ENCODE assay signal across 1 cellular context in the genomic region with DNA sequence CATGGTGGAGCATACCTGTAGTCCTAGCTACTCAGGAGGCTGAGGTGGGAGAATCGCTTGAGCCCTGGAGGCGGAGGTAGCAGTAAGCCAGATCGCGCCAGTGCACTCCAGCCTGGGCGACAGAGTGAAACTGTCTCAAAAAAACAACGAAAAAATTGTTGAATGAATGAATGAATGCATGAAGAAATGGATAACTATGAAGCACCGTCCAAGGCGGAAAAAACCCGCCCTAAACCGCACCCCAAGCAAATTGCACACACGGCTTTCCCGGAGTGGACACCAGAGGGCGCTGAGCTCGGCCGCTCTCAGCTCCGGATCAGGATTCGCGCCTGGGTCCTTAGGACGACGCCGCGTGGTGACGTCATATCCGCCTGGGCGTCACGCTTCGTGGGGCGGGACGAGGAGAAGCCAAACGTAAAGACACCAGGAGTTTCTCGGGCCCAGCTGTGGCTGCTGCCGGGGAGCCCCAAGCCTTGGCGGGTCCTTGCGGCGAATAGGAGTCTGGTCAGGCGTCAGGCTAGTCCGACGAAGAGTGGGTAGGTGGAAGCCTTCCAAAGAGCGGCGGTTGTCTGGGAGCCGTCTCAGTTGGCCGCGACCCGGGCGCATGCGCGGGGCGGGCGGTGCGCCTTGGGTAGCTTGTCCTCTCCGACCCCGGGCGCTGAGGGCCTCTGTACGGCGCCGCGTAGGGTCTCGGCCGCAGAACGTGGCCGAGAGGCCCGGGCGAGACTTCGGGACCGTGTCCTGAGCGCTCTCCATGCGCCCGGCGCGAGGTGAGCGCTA.
TF ChIP-seq lines count a peak whose summit lies in the region.

A gene (plus strand): TSS at position 639 of the 780 bp plus-strand sequence. CDS start 11,094 bp downstream, outside the sequence.
A gene (plus strand): TSS at position 364 of the 780 bp plus-strand sequence. CDS start 4,085 bp downstream, outside the sequence.

TF ChIP-seq in H1, 55 proteins besides CTCF, POLR2A, EP300 and RAD21 (continues in another document):
- TF ChIP-seq PHF8 (conservative IDR thresholded peaks at IDR 0.05; ENCODE audit: low read depth, low read length) (peak; percentile 95), CHD1 (IDR thresholded peaks at IDR 0.05; ENCODE audit: low read depth, low read length) (no peak), SRF (IDR thresholded peaks at IDR 0.05; ENCODE audit: low read depth, low read length) (0 out of 2 replicates have a peak, but pooled peaks have one; percentile 17), CEBPB (IDR thresholded peaks at IDR 0.05; ENCODE audit: low read depth, low read length) (0 out of 2 replicates have a peak, but pooled peaks have one; percentile 18), TBP (IDR thresholded peaks at IDR 0.05; ENCODE audit: low read depth, low read length) (peak; percentile 59; the same call in 1 of the 2 replicates), SAP30 (IDR thresholded peaks at IDR 0.05; ENCODE audit: insufficient read depth, insufficient replicate concordance, low read length) (no peak), RXRA (IDR thresholded peaks at IDR 0.05; ENCODE audit: insufficient read depth, low read depth, low read length) (no peak), TAF7 (optimal IDR thresholded peaks at IDR 0.05; ENCODE audit: borderline replicate concordance, low read depth, low read length) (peak; percentile 48), EGR1 (IDR thresholded peaks at IDR 0.05; ENCODE audit: borderline replicate concordance, low read depth, low read length) (peak; percentile 40; the same call in 1 of the 2 replicates), ASH2L (IDR thresholded peaks at IDR 0.05; ENCODE audit: low read length) (peak; percentile 91), KDM4A (IDR thresholded peaks at IDR 0.05; ENCODE audit: low read depth, low read length, severe bottlenecking) (peak; percentile 88), HDAC6 (IDR thresholded peaks at IDR 0.05; ENCODE audit: low read depth, low read length) (no peak), BCL11A (IDR thresholded peaks at IDR 0.05; ENCODE audit: low read depth in 2 of 2, low read length in 2 of 2) (no peak), FOSL1 (IDR thresholded peaks at IDR 0.05; ENCODE audit: insufficient read depth, low read depth, low read length) (no peak), SUZ12 (IDR thresholded peaks at IDR 0.05; ENCODE audit: low read length) (no peak), SP1 (IDR thresholded peaks at IDR 0.05; ENCODE audit: low read depth, low read length) (peak; percentile 64; the same call in 1 of the 2 replicates), POLR2AphosphoS5 (IDR thresholded peaks at IDR 0.05; ENCODE audit: low read depth, low read length) (peak; percentile 83), CHD2 (IDR thresholded peaks at IDR 0.05; ENCODE audit: low read length) (peak; percentile 37; the same call in 1 of the 2 replicates), RNF2 (IDR thresholded peaks at IDR 0.05; ENCODE audit: borderline replicate concordance, low read depth, low read length, missing control alignments, poor library complexity, severe bottlenecking) (no peak), YY1 (IDR thresholded peaks at IDR 0.05; ENCODE audit: low read depth, low read length) (no peak), JUN (IDR thresholded peaks at IDR 0.05; ENCODE audit: low read depth, low read length) (peak; percentile 85; the same call in 1 of the 2 replicates), TEAD4 (IDR thresholded peaks at IDR 0.05; ENCODE audit: low read depth, low read length) (no peak), BACH1 (IDR thresholded peaks at IDR 0.05; ENCODE audit: low read length) (peak; percentile 32; the same call in 1 of the 2 replicates), CBX8 (IDR thresholded peaks at IDR 0.05; ENCODE audit: borderline replicate concordance, low read depth, low read length) (no peak), SIN3A (conservative IDR thresholded peaks at IDR 0.05 in 1 of 2, IDR thresholded peaks at IDR 0.05 in 1 of 2; ENCODE audit: low read depth in 1 of 2, low read length in 2 of 2) (peak in 1 of 2 experiments; percentile 23; a peak in 1 of 4 replicates), SP4 (IDR thresholded peaks at IDR 0.05; ENCODE audit: low read length) (no peak), CREB1 (IDR thresholded peaks at IDR 0.05) (peak; percentile 98), SP2 (IDR thresholded peaks at IDR 0.05; ENCODE audit: low read length) (no peak), GTF2F1 (IDR thresholded peaks at IDR 0.05; ENCODE audit: borderline replicate concordance, low read depth, low read length) (no peak; the same call in 1 of the 2 replicates), KDM1A (IDR thresholded peaks at IDR 0.05; ENCODE audit: borderline replicate concordance, low read length) (no peak), HDAC2 (IDR thresholded peaks at IDR 0.05; ENCODE audit: borderline replicate concordance in 1 of 2, low read depth in 2 of 2, low read length in 2 of 2) (no peak), ZNF274 (IDR thresholded peaks at IDR 0.05; ENCODE audit: borderline replicate concordance, extremely low read depth, low read length) (no peak), TAF1 (IDR thresholded peaks at IDR 0.05; ENCODE audit: low read depth, low read length) (peak; percentile 83), NRF1 (IDR thresholded peaks at IDR 0.05; ENCODE audit: low read depth, low read length) (peak; percentile 84), TCF12 (IDR thresholded peaks at IDR 0.05; ENCODE audit: low read depth, low read length) (no peak), SIRT6 (IDR thresholded peaks at IDR 0.05; ENCODE audit: low read length) (no peak), BRCA1 (IDR thresholded peaks at IDR 0.05; ENCODE audit: low read depth, low read length) (no peak), POU5F1 (IDR thresholded peaks at IDR 0.05; ENCODE audit: low read depth, low read length) (no peak), SIX5 (IDR thresholded peaks at IDR 0.05; ENCODE audit: low read depth, low read length) (no peak), RBBP5 (IDR thresholded peaks at IDR 0.05; ENCODE audit: borderline replicate concordance, low read depth, low read length) (peak; percentile 52; the same call in 1 of the 2 replicates), CBX5 (IDR thresholded peaks at IDR 0.05; ENCODE audit: low read depth, low read length) (no peak), EZH2 (IDR thresholded peaks at IDR 0.05; ENCODE audit: low read depth, low read length, severe bottlenecking) (no peak), MAFK (IDR thresholded peaks at IDR 0.05; ENCODE audit: low read depth, low read length) (no peak), CTBP2 (IDR thresholded peaks at IDR 0.05; ENCODE audit: borderline replicate concordance, insufficient read depth, insufficient read length, low read length) (no peak), KDM5A (IDR thresholded peaks at IDR 0.05; ENCODE audit: low read length) (0 out of 2 replicates have a peak, but pooled peaks have one; percentile 41), GABPA (IDR thresholded peaks at IDR 0.05; ENCODE audit: borderline replicate concordance, insufficient read depth, low read length) (peak; percentile 82)
- TF ChIP-seq, protein P1, sequence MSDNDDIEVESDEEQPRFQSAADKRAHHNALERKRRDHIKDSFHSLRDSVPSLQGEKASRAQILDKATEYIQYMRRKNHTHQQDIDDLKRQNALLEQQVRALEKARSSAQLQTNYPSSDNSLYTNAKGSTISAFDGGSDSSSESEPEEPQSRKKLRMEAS (IDR thresholded peaks at IDR 0.05), result peak; percentile 33; the same call in 1 of the 2 replicates
- TF ChIP-seq, protein P2, sequence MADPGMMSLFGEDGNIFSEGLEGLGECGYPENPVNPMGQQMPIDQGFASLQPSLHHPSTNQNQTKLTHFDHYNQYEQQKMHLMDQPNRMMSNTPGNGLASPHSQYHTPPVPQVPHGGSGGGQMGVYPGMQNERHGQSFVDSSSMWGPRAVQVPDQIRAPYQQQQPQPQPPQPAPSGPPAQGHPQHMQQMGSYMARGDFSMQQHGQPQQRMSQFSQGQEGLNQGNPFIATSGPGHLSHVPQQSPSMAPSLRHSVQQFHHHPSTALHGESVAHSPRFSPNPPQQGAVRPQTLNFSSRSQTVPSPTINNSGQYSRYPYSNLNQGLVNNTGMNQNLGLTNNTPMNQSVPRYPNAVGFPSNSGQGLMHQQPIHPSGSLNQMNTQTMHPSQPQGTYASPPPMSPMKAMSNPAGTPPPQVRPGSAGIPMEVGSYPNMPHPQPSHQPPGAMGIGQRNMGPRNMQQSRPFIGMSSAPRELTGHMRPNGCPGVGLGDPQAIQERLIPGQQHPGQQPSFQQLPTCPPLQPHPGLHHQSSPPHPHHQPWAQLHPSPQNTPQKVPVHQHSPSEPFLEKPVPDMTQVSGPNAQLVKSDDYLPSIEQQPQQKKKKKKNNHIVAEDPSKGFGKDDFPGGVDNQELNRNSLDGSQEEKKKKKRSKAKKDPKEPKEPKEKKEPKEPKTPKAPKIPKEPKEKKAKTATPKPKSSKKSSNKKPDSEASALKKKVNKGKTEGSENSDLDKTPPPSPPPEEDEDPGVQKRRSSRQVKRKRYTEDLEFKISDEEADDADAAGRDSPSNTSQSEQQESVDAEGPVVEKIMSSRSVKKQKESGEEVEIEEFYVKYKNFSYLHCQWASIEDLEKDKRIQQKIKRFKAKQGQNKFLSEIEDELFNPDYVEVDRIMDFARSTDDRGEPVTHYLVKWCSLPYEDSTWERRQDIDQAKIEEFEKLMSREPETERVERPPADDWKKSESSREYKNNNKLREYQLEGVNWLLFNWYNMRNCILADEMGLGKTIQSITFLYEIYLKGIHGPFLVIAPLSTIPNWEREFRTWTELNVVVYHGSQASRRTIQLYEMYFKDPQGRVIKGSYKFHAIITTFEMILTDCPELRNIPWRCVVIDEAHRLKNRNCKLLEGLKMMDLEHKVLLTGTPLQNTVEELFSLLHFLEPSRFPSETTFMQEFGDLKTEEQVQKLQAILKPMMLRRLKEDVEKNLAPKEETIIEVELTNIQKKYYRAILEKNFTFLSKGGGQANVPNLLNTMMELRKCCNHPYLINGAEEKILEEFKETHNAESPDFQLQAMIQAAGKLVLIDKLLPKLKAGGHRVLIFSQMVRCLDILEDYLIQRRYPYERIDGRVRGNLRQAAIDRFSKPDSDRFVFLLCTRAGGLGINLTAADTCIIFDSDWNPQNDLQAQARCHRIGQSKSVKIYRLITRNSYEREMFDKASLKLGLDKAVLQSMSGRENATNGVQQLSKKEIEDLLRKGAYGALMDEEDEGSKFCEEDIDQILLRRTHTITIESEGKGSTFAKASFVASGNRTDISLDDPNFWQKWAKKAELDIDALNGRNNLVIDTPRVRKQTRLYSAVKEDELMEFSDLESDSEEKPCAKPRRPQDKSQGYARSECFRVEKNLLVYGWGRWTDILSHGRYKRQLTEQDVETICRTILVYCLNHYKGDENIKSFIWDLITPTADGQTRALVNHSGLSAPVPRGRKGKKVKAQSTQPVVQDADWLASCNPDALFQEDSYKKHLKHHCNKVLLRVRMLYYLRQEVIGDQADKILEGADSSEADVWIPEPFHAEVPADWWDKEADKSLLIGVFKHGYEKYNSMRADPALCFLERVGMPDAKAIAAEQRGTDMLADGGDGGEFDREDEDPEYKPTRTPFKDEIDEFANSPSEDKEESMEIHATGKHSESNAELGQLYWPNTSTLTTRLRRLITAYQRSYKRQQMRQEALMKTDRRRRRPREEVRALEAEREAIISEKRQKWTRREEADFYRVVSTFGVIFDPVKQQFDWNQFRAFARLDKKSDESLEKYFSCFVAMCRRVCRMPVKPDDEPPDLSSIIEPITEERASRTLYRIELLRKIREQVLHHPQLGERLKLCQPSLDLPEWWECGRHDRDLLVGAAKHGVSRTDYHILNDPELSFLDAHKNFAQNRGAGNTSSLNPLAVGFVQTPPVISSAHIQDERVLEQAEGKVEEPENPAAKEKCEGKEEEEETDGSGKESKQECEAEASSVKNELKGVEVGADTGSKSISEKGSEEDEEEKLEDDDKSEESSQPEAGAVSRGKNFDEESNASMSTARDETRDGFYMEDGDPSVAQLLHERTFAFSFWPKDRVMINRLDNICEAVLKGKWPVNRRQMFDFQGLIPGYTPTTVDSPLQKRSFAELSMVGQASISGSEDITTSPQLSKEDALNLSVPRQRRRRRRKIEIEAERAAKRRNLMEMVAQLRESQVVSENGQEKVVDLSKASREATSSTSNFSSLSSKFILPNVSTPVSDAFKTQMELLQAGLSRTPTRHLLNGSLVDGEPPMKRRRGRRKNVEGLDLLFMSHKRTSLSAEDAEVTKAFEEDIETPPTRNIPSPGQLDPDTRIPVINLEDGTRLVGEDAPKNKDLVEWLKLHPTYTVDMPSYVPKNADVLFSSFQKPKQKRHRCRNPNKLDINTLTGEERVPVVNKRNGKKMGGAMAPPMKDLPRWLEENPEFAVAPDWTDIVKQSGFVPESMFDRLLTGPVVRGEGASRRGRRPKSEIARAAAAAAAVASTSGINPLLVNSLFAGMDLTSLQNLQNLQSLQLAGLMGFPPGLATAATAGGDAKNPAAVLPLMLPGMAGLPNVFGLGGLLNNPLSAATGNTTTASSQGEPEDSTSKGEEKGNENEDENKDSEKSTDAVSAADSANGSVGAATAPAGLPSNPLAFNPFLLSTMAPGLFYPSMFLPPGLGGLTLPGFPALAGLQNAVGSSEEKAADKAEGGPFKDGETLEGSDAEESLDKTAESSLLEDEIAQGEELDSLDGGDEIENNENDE (IDR thresholded peaks at IDR 0.05; ENCODE audit: insufficient replicate concordance, low read length), result no peak
- TF ChIP-seq, protein P3, sequence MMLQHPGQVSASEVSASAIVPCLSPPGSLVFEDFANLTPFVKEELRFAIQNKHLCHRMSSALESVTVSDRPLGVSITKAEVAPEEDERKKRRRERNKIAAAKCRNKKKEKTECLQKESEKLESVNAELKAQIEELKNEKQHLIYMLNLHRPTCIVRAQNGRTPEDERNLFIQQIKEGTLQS (IDR thresholded peaks at IDR 0.05; ENCODE audit: insufficient read depth, low read depth, low read length), result peak; percentile 70
- TF ChIP-seq, protein P4, sequence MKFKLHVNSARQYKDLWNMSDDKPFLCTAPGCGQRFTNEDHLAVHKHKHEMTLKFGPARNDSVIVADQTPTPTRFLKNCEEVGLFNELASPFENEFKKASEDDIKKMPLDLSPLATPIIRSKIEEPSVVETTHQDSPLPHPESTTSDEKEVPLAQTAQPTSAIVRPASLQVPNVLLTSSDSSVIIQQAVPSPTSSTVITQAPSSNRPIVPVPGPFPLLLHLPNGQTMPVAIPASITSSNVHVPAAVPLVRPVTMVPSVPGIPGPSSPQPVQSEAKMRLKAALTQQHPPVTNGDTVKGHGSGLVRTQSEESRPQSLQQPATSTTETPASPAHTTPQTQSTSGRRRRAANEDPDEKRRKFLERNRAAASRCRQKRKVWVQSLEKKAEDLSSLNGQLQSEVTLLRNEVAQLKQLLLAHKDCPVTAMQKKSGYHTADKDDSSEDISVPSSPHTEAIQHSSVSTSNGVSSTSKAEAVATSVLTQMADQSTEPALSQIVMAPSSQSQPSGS (IDR thresholded peaks at IDR 0.05; ENCODE audit: low read length), result peak; percentile 90
- TF ChIP-seq, protein P5, sequence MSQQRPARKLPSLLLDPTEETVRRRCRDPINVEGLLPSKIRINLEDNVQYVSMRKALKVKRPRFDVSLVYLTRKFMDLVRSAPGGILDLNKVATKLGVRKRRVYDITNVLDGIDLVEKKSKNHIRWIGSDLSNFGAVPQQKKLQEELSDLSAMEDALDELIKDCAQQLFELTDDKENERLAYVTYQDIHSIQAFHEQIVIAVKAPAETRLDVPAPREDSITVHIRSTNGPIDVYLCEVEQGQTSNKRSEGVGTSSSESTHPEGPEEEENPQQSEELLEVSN (IDR thresholded peaks at IDR 0.05), result peak; percentile 36
- TF ChIP-seq, protein P6, sequence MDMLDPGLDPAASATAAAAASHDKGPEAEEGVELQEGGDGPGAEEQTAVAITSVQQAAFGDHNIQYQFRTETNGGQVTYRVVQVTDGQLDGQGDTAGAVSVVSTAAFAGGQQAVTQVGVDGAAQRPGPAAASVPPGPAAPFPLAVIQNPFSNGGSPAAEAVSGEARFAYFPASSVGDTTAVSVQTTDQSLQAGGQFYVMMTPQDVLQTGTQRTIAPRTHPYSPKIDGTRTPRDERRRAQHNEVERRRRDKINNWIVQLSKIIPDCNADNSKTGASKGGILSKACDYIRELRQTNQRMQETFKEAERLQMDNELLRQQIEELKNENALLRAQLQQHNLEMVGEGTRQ (IDR thresholded peaks at IDR 0.05; ENCODE audit: low read length), result 0 out of 2 replicates have a peak, but pooled peaks have one; percentile 16
